In the genomic region with DNA sequence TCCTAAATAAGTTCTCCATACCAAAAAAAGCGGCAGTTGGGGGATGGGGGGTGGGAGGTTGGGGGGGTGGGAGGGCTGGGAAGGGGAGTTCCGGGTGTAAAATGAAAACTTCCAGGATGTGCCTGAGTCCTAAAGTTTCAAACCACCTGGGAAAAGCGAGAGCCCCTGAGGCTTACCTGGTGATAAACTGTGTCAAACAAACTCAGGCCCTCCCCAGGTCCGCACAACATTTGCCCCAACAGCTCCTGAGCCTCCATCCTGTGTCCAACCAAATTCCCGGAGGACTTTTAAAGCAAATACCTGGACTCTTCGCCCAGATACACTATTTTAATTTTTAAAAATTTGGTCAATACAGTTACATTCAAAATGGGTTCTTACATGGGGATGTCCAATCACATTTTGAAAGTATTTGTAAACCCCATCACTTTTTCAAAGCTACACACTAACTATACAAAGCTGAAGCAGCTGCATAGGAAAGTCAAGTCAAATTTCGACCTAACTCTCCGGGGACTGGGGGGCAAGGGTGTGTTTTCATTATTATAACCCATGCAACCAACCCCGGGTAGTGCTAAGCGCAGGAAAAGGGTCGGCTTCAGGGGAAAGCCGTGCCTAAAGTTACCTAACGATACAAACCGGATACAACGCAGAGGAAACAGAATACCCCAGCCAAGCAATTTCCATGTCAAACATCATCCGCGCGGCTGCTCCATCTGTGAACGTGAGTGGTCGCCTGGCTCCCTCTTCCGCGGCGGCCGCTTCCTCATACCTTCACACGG, we compare ENCODE assay signal across 1 cellular context.
TF ChIP-seq lines count a peak whose summit lies in the region.

No MANE protein-coding gene starts in this region.

TF ChIP-seq in HepG2, 621 proteins besides CTCF, POLR2A, EP300 and RAD21 (continued from another document):
- TF ChIP-seq SIN3A (IDR thresholded peaks at IDR 0.05; ENCODE audit: borderline replicate concordance, low read depth, low read length): no peak
- no peak for TF ChIP-seq RFX5 (IDR thresholded peaks at IDR 0.05; ENCODE audit: low read depth, low read length)
- TF ChIP-seq GATA4 (IDR thresholded peaks at IDR 0.05; ENCODE audit: borderline replicate concordance, low read depth): no peak
- TF ChIP-seq GFI1 (CRISPR knock-in tag; IDR thresholded peaks at IDR 0.05; ENCODE audit: borderline replicate concordance): no peak
- no peak for TF ChIP-seq ZBTB21 (CRISPR knock-in tag; IDR thresholded peaks at IDR 0.05)
- TF ChIP-seq ZNF3 (CRISPR knock-in tag; IDR thresholded peaks at IDR 0.05): no peak
- no peak for TF ChIP-seq WIZ (CRISPR knock-in tag; IDR thresholded peaks at IDR 0.05)
- no peak for TF ChIP-seq SRSF4 (IDR thresholded peaks at IDR 0.05; ENCODE audit: low read depth, low read length, poor library complexity, severe bottlenecking)
- TF ChIP-seq, protein P1, sequence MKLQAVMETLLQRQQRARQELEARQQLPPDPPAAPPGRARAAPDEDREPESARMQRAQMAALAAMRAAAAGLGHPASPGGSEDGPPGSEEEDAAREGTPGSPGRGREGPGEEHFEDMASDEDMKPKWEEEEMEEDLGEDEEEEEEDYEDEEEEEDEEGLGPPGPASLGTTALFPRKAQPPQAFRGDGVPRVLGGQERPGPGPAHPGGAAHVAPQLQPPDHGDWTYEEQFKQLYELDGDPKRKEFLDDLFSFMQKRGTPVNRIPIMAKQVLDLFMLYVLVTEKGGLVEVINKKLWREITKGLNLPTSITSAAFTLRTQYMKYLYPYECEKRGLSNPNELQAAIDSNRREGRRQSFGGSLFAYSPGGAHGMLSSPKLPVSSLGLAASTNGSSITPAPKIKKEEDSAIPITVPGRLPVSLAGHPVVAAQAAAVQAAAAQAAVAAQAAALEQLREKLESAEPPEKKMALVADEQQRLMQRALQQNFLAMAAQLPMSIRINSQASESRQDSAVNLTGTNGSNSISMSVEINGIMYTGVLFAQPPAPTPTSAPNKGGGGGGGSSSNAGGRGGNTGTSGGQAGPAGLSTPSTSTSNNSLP (IDR thresholded peaks at IDR 0.05; ENCODE audit: low read depth, low read length): no peak
- TF ChIP-seq ZBTB7B (CRISPR knock-in tag; IDR thresholded peaks at IDR 0.05): no peak
- TF ChIP-seq ZNF20 (CRISPR knock-in tag; IDR thresholded peaks at IDR 0.05): no peak
- TF ChIP-seq ELF1 (CRISPR knock-in tag; IDR thresholded peaks at IDR 0.05): no peak
- no peak for TF ChIP-seq ZNF30 (CRISPR knock-in tag; IDR thresholded peaks at IDR 0.05)
- TF ChIP-seq, protein P2, sequence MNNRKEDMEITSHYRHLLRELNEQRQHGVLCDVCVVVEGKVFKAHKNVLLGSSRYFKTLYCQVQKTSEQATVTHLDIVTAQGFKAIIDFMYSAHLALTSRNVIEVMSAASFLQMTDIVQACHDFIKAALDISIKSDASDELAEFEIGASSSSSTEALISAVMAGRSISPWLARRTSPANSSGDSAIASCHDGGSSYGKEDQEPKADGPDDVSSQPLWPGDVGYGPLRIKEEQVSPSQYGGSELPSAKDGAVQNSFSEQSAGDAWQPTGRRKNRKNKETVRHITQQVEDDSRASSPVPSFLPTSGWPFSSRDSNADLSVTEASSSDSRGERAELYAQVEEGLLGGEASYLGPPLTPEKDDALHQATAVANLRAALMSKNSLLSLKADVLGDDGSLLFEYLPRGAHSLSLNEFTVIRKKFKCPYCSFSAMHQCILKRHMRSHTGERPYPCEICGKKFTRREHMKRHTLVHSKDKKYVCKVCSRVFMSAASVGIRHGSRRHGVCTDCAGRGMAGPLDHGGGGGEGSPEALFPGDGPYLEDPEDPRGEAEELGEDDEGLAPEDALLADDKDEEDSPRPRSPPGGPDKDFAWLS (CRISPR knock-in tag; IDR thresholded peaks at IDR 0.05; ENCODE audit: borderline replicate concordance): no peak
- no peak for TF ChIP-seq ZNF556 (CRISPR knock-in tag; IDR thresholded peaks at IDR 0.05; ENCODE audit: borderline replicate concordance)
- TF ChIP-seq EEA1 (CRISPR knock-in tag; IDR thresholded peaks at IDR 0.05; ENCODE audit: borderline replicate concordance): no peak
- TF ChIP-seq HOXD1 (CRISPR knock-in tag; IDR thresholded peaks at IDR 0.05): no peak
- TF ChIP-seq KDM3A (CRISPR knock-in tag; IDR thresholded peaks at IDR 0.05; ENCODE audit: low read depth): no peak
